8 cellular contexts compared by ENCODE assay signal in genomic region chr11:75399344-75400109, GRCh38. TPM values are rescaled to one million over a fixed set of nuclear protein-coding genes. Genes with fewer than 3 reads are reported as not detected.
A peak's percentile ranks its signal among the peaks of the same experiment; 100 is the strongest.
DNase-seq lines count a peak whose midpoint lies in the region; ATAC-seq, FAIRE-seq and TF ChIP-seq lines count a peak whose summit lies in the region.

Gene RPS3 (plus strand): TSS chr11:75399518. CDS start chr11:75399548, 30 bp downstream.

- peak; percentile 85 for ATAC-seq in HG02840 (IDR thresholded peaks at IDR 0.05; ENCODE audit: low FRiP score, unreplicated experiment)

- peak within 1 kb of the TSS; percentile 74 to 76 for H3K4me3 ChIP-seq in right atrium auricular region
- H3K4me3 ChIP-seq in uterus, result peak within 1 kb of the TSS; percentile 56 to 66

- H3K27me3 Mint-ChIP-seq in T-helper 1 cell treated with Interleukin-12 subunit alpha and Interleukin-12 subunit beta and Interleukin-4 antibody, amounts not matched to agents 30 μg/mL and 1 μg/mL, for 36 hours (ENCODE audit: low read depth), result peaks cover 3% of the 10 kb centered on the region

- DNase-seq in GM12892 (ENCODE audit: insufficient read length), result peak; percentile 74
- peak; percentile 92 for DNase-seq in NCI-H146 (lab: John Stamatoyannopoulos, UW)
- peak; percentile 91 for DNase-seq in amniotic stem cell (lab: John Stamatoyannopoulos, UW)
- peak; percentile 96 for DNase-seq in right atrium auricular region (ENCODE audit: low spot score)
- DNase-seq in pulmonary artery endothelial cell (ENCODE audit: low read depth, low spot score), result peak; percentile 78
- DNase-seq in uterus, result peak; percentile 87 to 92

- no peaks in the 10 kb centered on the region for H3K9me3 Mint-ChIP-seq in T-helper 1 cell treated with Interleukin-12 subunit alpha and Interleukin-12 subunit beta and Interleukin-4 antibody, amounts not matched to agents 30 μg/mL and 1 μg/mL, for 36 hours

- H3K36me3 ChIP-seq in right atrium auricular region (peaks cover 38% of the 10 kb centered on the region), uterus (no peaks in the 10 kb centered on the region)

- FAIRE-seq in GM12892 (lab: Jason Lieb, UNC), result peak; percentile 98

- H3K27ac ChIP-seq in right atrium auricular region (peak within 1 kb of the TSS; percentile 92 to 95), uterus (peak within 1 kb of the TSS; percentile 89 to 92)

- H3K27ac Mint-ChIP-seq in T-helper 1 cell treated with Interleukin-12 subunit alpha and Interleukin-12 subunit beta and Interleukin-4 antibody, amounts not matched to agents 30 μg/mL and 1 μg/mL, for 36 hours, result peak within 1 kb of the TSS; percentile 99

- peaks cover 42% of the 10 kb centered on the region for H3K4me1 Mint-ChIP-seq in T-helper 1 cell treated with Interleukin-12 subunit alpha and Interleukin-12 subunit beta and Interleukin-4 antibody, amounts not matched to agents 30 μg/mL and 1 μg/mL, for 36 hours (ENCODE audit: low read depth)

- H3K4me1 ChIP-seq in right atrium auricular region (peaks cover 0 to 31% of the 10 kb centered on the region in 2 donors), uterus (peaks cover 0 to 8% of the 10 kb centered on the region in 2 donors)

- peak in 1 of 2 donors; percentile 34 for TF ChIP-seq CTCF in right atrium auricular region (IDR thresholded peaks at IDR 0.05)
- peak in 3 of 4 experiments; percentile 17 to 38 (median 30) for TF ChIP-seq CTCF in uterus (IDR thresholded peaks at IDR 0.05)

- H3K36me3 Mint-ChIP-seq in T-helper 1 cell treated with Interleukin-12 subunit alpha and Interleukin-12 subunit beta and Interleukin-4 antibody, amounts not matched to agents 30 μg/mL and 1 μg/mL, for 36 hours (ENCODE audit: low read depth), result peaks cover 50% of the 10 kb centered on the region

- no peaks in the 10 kb centered on the region for H3K27me3 ChIP-seq in right atrium auricular region
- H3K27me3 ChIP-seq in uterus, result no peaks in the 10 kb centered on the region

- H3K4me3 Mint-ChIP-seq in T-helper 1 cell treated with Interleukin-12 subunit alpha and Interleukin-12 subunit beta and Interleukin-4 antibody, amounts not matched to agents 30 μg/mL and 1 μg/mL, for 36 hours, result peak within 1 kb of the TSS; percentile 99

- intact Hi-C loops in uterus (cut with DNase I; ENCODE audit: low total_unique reads), result no loop called here

- H3K9me3 ChIP-seq in right atrium auricular region, result no peaks in the 10 kb centered on the region
- H3K9me3 ChIP-seq in uterus, result no peaks in the 10 kb centered on the region

- TF ChIP-seq POLR2A in GM12892 (IDR thresholded peaks at IDR 0.05; ENCODE audit: low read depth, low read length) (peak; percentile 100), uterus (IDR thresholded peaks at IDR 0.05) (peak; percentile 95)

RNA-seq across cellular contexts. Expression of gene RPS3, which starts in this region (rescaled TPM):
- polyA plus RNA-seq in GM12892 (2012; ENCODE audit: missing spikeins), result 7,421 TPM
- total RNA-seq in right atrium auricular region, result 100 to 1,000 TPM; 391 to 983 TPM
- 2,813 and 4,239 TPM in 2 replicates for total RNA-seq in pulmonary artery endothelial cell
- total RNA-seq in uterus, result 1,000 to 10,000 TPM; 1,322 to 4,168 (median 2,484) TPM

Comparison
In these comparisons a context has a peak if more than half of its experiments do, and no peak if none do; other contexts are left out.
1. Peak in every context shown above with its lines: DNase-seq, ATAC-seq, H3K4me3 ChIP-seq and H3K27ac ChIP-seq.